In the genomic region with DNA sequence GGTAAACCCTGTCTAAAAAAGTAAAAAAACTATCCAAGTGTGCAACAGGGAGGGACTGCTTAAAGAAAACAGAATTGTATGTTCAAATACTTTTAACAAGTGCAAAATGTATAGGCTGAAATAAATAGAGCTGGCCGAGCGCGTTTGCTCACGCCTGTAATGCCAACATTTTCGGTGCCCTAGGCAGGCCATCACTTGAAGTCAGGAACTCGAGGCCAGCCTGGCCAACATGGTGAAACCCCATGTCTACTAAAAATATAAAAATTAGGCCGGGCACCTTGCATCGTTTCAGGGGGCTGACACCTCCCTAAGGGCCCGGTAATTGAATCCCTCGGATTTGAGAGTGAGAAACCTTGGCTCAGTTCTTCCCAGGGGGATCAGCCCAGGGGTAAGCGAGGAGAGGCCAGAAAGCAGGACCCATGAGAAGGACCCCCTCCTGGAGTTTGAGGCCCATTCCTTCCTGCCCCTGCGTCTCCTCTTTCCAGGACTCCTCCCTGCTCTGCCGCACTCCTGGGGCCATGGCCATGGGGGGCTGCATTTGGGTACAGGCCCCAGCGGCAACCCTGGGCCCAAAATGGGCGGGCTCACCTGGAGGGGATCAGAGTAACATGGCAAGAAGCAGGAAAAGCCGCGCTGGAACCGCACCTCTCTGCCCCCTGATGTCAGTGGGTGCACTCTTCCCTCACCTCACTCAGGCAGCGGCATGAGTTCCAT, we compare ENCODE assay signal across 8 cellular contexts.
DNase-seq lines count a peak whose midpoint lies in the region; ATAC-seq, FAIRE-seq and TF ChIP-seq lines count a peak whose summit lies in the region.

No MANE protein-coding gene starts in this region.

- no peak for FAIRE-seq in H54 (lab: Jason Lieb, UNC)

- H3K36me3 ChIP-seq in right atrium auricular region (no peaks in the 10 kb centered on the region), mucosa of stomach (ENCODE audit: control insufficient read depth, insufficient read depth, low read length) (no peaks in the 10 kb centered on the region), aorta (ENCODE audit: control insufficient read depth in 1 of 2, insufficient read depth in 2 of 2, low read length in 1 of 2) (no peaks in the 10 kb centered on the region)

- H3K4me1 ChIP-seq in right atrium auricular region (peaks cover 0 to 15% of the 10 kb centered on the region in 2 donors), mucosa of stomach (ENCODE audit: control insufficient read depth, insufficient read depth, low read length) (peaks cover 6% of the 10 kb centered on the region), aorta (ENCODE audit: control insufficient read depth in 1 of 2, insufficient read depth in 2 of 2, low read length in 2 of 2) (no peaks in the 10 kb centered on the region)

- 60 to 67% methylated on average over 19 of the region's 19 CpGs for WGBS in aorta, 2 donors

- H3K27ac ChIP-seq in right atrium auricular region = peak overlapping the region; percentile 89 to 92
- peak overlapping the region; percentile 97 for H3K27ac ChIP-seq in caudate nucleus (ENCODE audit: low read depth, low read length)
- H3K27ac ChIP-seq in aorta (ENCODE audit: low read depth in 1 of 2, low read length in 2 of 2) = peak overlapping the region; percentile 74 to 95

- intact Hi-C loops in Right ventricle myocardium inferior (cut with DNase I) = loop anchor here (10.0 kb wide), 2 partner anchors 79 to 221 kb away; a partner anchor contains a TSS
- intact Hi-C loops in aorta (cut with DNase I) = no loop called here

- ATAC-seq in Right ventricle myocardium inferior (no peak), aorta (ENCODE audit: low FRiP score) (no peak), HG02623 (IDR thresholded peaks at IDR 0.05; ENCODE audit: unreplicated experiment) (no peak)

- H3K27me3 ChIP-seq in right atrium auricular region = no peaks in the 10 kb centered on the region
- no peaks in the 10 kb centered on the region for H3K27me3 ChIP-seq in mucosa of stomach (ENCODE audit: control insufficient read depth, insufficient read depth, low read length)
- H3K27me3 ChIP-seq in aorta (ENCODE audit: control insufficient read depth in 1 of 2, insufficient read depth in 2 of 2, low read length in 1 of 2) = no peaks in the 10 kb centered on the region

- TF ChIP-seq POLR2A in H54 (IDR thresholded peaks at IDR 0.05; ENCODE audit: low read depth, low read length) = no peak

- DNase-seq in right atrium auricular region (ENCODE audit: low spot score) (no peak), Right ventricle myocardium inferior (ENCODE audit: missing footprints) (no peak), caudate nucleus (lab: John Stamatoyannopoulos, UW) (no peak), aorta (peak in 1 of 2 donors; percentile 74), islet precursor cell (no peak), H54 (ENCODE audit: insufficient read length, low spot score) (no peak)

- no peaks in the 10 kb centered on the region for H3K9me3 ChIP-seq in right atrium auricular region
- no peaks in the 10 kb centered on the region for H3K9me3 ChIP-seq in mucosa of stomach (ENCODE audit: control insufficient read depth, low read length)
- H3K9me3 ChIP-seq in aorta (ENCODE audit: control insufficient read depth, low read length) = no peaks in the 10 kb centered on the region

- no peak for TF ChIP-seq CTCF in right atrium auricular region (IDR thresholded peaks at IDR 0.05)

- H3K4me3 ChIP-seq in right atrium auricular region (peak overlapping the region; percentile 73 to 83), mucosa of stomach (ENCODE audit: low read length) (peak overlapping the region; percentile 67), aorta (ENCODE audit: low read length in 2 of 2) (peak overlapping the region; percentile 47 to 60)

- H3K9ac ChIP-seq in mucosa of stomach (ENCODE audit: low read length) = peak overlapping the region; percentile 99
